26 cellular contexts compared by ENCODE assay signal in genomic region chr3:184455991-184456390, GRCh38.
"Had no signal": no experiment of that assay in that cellular context is flagged by ENCODE, and none has a peak within 500 bp of the region (broad histone marks: within the 10 kb centered on the region; RNA-seq: fewer than 3 reads in every experiment).

No MANE protein-coding gene starts in this region.

- H3K27me3 ChIP-seq: pancreas, testis, thyroid gland, transverse colon, upper lobe of left lung, vagina had no signal

- H3K27ac ChIP-seq: left ventricle myocardium inferior, pancreas, prostate gland, skin epidermis, stomach, testis, thyroid gland, transverse colon, upper lobe of left lung, vagina had no signal

- H3K4me3 ChIP-seq: left ventricle myocardium inferior, lung, mucosa of descending colon, pancreas, prostate gland, skin epidermis, stomach, testis, thyroid gland, transverse colon, upper lobe of left lung, vagina had no signal

- H3K9me3 ChIP-seq: left ventricle myocardium inferior, mucosa of descending colon, pancreas, prostate gland, stomach, testis, thyroid gland, transverse colon, upper lobe of left lung, vagina had no signal

- H3K4me1 ChIP-seq: left ventricle myocardium inferior, pancreas, prostate gland, stomach, testis, thyroid gland, transverse colon, upper lobe of left lung, vagina had no signal

- DNase-seq: islet precursor cell; left ventricle myocardium inferior; mesendoderm; midbrain; mucosa of descending colon; naive thymus-derived CD4-positive, alpha-beta T cell; nucleus accumbens; pancreas; posterior cingulate gyrus; retina; right cardiac atrium; stimulated activated CD4-positive, alpha-beta T cell treated with anti-CD3 and anti-CD28 coated beads, Interleukin-12 subunit alpha, Interleukin-12 subunit beta, amount 100 ng/mL, for 4 hours; stimulated activated CD4-positive, alpha-beta T cell treated with anti-CD3 and anti-CD28 coated beads, Interleukin-15, amount 100 ng/mL, for 24 hours; stimulated activated CD4-positive, alpha-beta T cell treated with anti-CD3 and anti-CD28 coated beads, Interleukin-2, amount 100 ng/mL, for 24 hours; stimulated activated CD4-positive, alpha-beta T cell treated with anti-CD3 and anti-CD28 coated beads, Interleukin-4, amount 100 ng/mL, for 1 hour; stimulated activated naive B cell treated with anti-CD40 and anti-IgM and Interleukin-4, amounts not matched to agents 10 μg/mL and 1 μg/mL and 100 μg/mL, for 72 hours; stimulated activated naive CD8-positive, alpha-beta T cell treated with anti-CD3 and anti-CD28 coated beads, Interleukin-15, Interleukin-2, amounts not matched to agents 100 U/mL and 50 U/mL, for 24 hours; stomach; testis; thyroid gland; transverse colon; upper lobe of left lung had no signal

- H3K36me3 ChIP-seq: left ventricle myocardium inferior, pancreas, prostate gland, stomach, thyroid gland, transverse colon, upper lobe of left lung, vagina had no signal
